ENCODE assay signal across 1 cellular context in the genomic region with DNA sequence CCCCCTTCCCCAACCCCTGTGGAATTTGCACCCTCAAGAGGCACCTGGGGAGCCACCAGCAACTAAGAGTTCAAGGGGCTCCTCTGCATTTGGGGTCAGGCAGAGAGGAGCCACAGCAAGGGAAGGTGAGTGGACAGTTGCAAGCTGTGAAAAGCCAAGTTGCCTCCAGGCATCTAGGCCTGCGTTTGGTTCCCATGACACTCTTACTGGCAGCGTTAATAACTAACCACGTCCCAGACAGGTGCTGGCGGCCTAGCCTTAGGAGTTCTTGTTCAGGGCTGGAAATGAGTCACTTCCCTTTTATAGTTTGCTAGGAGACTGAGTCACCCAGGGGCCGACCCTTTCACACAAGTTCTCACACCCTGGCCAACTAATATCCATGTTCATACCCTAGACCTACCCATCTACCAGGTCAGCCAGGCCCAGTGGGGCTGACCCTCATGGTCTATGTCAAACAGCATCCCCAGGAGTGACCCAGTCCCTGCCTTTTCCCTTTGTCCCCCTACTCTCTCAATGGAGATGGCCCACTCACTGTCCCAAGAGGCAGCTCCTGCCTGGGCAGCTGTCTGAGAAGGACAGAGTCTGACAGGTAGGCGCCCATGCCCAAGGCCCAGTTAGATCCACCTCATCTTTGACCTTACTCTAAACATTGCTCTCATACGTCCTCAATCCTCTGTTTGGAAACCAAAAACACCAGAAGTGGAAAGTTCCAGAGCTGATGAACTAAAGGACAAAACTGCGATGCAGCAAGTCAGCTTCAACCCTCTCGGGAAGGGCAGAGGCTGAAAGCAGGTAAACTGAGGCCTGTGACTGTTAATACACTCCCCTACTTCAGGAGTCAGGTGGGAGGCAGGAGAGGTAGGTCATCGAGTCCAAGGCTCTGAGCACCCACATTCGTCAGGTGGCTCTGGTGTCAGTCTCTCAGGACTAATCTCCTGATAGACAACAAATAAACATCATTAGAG.
TF ChIP-seq lines count a peak whose summit lies in the region.

No MANE protein-coding gene starts in this region.

TF ChIP-seq in HepG2, 621 proteins besides CTCF, POLR2A, EP300 and RAD21 (continued from another document and continues in another):
- TF ChIP-seq, protein P1, sequence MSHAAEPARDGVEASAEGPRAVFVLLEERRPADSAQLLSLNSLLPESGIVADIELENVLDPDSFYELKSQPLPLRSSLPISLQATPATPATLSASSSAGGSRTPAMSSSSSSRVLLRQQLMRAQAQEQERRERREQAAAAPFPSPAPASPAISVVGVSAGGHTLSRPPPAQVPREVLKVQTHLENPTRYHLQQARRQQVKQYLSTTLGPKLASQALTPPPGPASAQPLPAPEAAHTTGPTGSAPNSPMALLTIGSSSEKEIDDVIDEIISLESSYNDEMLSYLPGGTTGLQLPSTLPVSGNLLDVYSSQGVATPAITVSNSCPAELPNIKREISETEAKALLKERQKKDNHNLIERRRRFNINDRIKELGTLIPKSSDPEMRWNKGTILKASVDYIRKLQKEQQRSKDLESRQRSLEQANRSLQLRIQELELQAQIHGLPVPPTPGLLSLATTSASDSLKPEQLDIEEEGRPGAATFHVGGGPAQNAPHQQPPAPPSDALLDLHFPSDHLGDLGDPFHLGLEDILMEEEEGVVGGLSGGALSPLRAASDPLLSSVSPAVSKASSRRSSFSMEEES (CRISPR knock-in tag; IDR thresholded peaks at IDR 0.05), result peak; percentile 93
- TF ChIP-seq, protein P2, sequence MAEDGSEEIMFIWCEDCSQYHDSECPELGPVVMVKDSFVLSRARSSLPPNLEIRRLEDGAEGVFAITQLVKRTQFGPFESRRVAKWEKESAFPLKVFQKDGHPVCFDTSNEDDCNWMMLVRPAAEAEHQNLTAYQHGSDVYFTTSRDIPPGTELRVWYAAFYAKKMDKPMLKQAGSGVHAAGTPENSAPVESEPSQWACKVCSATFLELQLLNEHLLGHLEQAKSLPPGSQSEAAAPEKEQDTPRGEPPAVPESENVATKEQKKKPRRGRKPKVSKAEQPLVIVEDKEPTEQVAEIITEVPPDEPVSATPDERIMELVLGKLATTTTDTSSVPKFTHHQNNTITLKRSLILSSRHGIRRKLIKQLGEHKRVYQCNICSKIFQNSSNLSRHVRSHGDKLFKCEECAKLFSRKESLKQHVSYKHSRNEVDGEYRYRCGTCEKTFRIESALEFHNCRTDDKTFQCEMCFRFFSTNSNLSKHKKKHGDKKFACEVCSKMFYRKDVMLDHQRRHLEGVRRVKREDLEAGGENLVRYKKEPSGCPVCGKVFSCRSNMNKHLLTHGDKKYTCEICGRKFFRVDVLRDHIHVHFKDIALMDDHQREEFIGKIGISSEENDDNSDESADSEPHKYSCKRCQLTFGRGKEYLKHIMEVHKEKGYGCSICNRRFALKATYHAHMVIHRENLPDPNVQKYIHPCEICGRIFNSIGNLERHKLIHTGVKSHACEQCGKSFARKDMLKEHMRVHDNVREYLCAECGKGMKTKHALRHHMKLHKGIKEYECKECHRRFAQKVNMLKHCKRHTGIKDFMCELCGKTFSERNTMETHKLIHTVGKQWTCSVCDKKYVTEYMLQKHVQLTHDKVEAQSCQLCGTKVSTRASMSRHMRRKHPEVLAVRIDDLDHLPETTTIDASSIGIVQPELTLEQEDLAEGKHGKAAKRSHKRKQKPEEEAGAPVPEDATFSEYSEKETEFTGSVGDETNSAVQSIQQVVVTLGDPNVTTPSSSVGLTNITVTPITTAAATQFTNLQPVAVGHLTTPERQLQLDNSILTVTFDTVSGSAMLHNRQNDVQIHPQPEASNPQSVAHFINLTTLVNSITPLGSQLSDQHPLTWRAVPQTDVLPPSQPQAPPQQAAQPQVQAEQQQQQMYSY (CRISPR knock-in tag; IDR thresholded peaks at IDR 0.05), result no peak
- peak; percentile 81 for TF ChIP-seq RXRA (CRISPR knock-in tag; IDR thresholded peaks at IDR 0.05)
- TF ChIP-seq, protein P3, sequence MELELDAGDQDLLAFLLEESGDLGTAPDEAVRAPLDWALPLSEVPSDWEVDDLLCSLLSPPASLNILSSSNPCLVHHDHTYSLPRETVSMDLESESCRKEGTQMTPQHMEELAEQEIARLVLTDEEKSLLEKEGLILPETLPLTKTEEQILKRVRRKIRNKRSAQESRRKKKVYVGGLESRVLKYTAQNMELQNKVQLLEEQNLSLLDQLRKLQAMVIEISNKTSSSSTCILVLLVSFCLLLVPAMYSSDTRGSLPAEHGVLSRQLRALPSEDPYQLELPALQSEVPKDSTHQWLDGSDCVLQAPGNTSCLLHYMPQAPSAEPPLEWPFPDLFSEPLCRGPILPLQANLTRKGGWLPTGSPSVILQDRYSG (CRISPR knock-in tag; IDR thresholded peaks at IDR 0.05), result no peak; the same call in 1 of the 2 replicates
- no peak for TF ChIP-seq NR2C2 (CRISPR knock-in tag; IDR thresholded peaks at IDR 0.05; ENCODE audit: borderline replicate concordance)
- no peak for TF ChIP-seq FOXA1 (IDR thresholded peaks at IDR 0.05)
- TF ChIP-seq FOXA1 (CRISPR knock-in tag; IDR thresholded peaks at IDR 0.05), result no peak; the same call in 1 of the 2 replicates
- peak; percentile 73; the same call in 1 of the 2 replicates for TF ChIP-seq HOXA3 (CRISPR knock-in tag; IDR thresholded peaks at IDR 0.05)
- no peak for TF ChIP-seq NBN (conservative IDR thresholded peaks at IDR 0.05)
- TF ChIP-seq SIN3A (IDR thresholded peaks at IDR 0.05; ENCODE audit: borderline replicate concordance, low read depth, low read length), result peak; percentile 86; the same call in 1 of the 2 replicates
- TF ChIP-seq YEATS2 (CRISPR knock-in tag; IDR thresholded peaks at IDR 0.05; ENCODE audit: borderline replicate concordance), result no peak
- TF ChIP-seq TCF7 (IDR thresholded peaks at IDR 0.05; ENCODE audit: low read depth), result peak; percentile 77
- TF ChIP-seq SRSF9 (IDR thresholded peaks at IDR 0.05; ENCODE audit: borderline replicate concordance, insufficient read depth, low read depth, low read length, poor library complexity, severe bottlenecking), result no peak
- no peak for TF ChIP-seq ZNF101 (CRISPR knock-in tag; IDR thresholded peaks at IDR 0.05; ENCODE audit: borderline replicate concordance, low read depth)
- TF ChIP-seq, protein P4, sequence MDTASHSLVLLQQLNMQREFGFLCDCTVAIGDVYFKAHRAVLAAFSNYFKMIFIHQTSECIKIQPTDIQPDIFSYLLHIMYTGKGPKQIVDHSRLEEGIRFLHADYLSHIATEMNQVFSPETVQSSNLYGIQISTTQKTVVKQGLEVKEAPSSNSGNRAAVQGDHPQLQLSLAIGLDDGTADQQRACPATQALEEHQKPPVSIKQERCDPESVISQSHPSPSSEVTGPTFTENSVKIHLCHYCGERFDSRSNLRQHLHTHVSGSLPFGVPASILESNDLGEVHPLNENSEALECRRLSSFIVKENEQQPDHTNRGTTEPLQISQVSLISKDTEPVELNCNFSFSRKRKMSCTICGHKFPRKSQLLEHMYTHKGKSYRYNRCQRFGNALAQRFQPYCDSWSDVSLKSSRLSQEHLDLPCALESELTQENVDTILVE (CRISPR knock-in tag; IDR thresholded peaks at IDR 0.05), result no peak; the same call in 1 of the 2 replicates
- TF ChIP-seq TAF15 (IDR thresholded peaks at IDR 0.05; ENCODE audit: low read depth, low read length, poor library complexity, severe bottlenecking), result no peak
- no peak for TF ChIP-seq FLYWCH1 (CRISPR knock-in tag; IDR thresholded peaks at IDR 0.05)
- no peak for TF ChIP-seq SATB2 (CRISPR knock-in tag; IDR thresholded peaks at IDR 0.05)
- TF ChIP-seq ZNF782 (CRISPR knock-in tag; IDR thresholded peaks at IDR 0.05; ENCODE audit: borderline replicate concordance), result peak; percentile 65; the same call in 1 of the 2 replicates
- TF ChIP-seq FOXJ3 (CRISPR knock-in tag; IDR thresholded peaks at IDR 0.05; ENCODE audit: borderline replicate concordance), result peak; percentile 37; the same call in 1 of the 2 replicates
- TF ChIP-seq BRD4 (CRISPR knock-in tag; IDR thresholded peaks at IDR 0.05), result peak; percentile 91
- no peak for TF ChIP-seq SCMH1 (CRISPR knock-in tag; IDR thresholded peaks at IDR 0.05; ENCODE audit: borderline replicate concordance)
- TF ChIP-seq ZMYM2 (CRISPR knock-in tag; IDR thresholded peaks at IDR 0.05), result no peak; the same call in 1 of the 2 replicates
- TF ChIP-seq, protein P5, sequence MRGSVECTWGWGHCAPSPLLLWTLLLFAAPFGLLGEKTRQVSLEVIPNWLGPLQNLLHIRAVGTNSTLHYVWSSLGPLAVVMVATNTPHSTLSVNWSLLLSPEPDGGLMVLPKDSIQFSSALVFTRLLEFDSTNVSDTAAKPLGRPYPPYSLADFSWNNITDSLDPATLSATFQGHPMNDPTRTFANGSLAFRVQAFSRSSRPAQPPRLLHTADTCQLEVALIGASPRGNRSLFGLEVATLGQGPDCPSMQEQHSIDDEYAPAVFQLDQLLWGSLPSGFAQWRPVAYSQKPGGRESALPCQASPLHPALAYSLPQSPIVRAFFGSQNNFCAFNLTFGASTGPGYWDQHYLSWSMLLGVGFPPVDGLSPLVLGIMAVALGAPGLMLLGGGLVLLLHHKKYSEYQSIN (CRISPR knock-in tag; IDR thresholded peaks at IDR 0.05; ENCODE audit: borderline replicate concordance), result no peak
- no peak for TF ChIP-seq ZNF20 (CRISPR knock-in tag; IDR thresholded peaks at IDR 0.05)
- TF ChIP-seq, protein P6, sequence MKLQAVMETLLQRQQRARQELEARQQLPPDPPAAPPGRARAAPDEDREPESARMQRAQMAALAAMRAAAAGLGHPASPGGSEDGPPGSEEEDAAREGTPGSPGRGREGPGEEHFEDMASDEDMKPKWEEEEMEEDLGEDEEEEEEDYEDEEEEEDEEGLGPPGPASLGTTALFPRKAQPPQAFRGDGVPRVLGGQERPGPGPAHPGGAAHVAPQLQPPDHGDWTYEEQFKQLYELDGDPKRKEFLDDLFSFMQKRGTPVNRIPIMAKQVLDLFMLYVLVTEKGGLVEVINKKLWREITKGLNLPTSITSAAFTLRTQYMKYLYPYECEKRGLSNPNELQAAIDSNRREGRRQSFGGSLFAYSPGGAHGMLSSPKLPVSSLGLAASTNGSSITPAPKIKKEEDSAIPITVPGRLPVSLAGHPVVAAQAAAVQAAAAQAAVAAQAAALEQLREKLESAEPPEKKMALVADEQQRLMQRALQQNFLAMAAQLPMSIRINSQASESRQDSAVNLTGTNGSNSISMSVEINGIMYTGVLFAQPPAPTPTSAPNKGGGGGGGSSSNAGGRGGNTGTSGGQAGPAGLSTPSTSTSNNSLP (IDR thresholded peaks at IDR 0.05; ENCODE audit: low read depth, low read length), result no peak; the same call in 1 of the 2 replicates
- 0 out of 2 replicates have a peak, but pooled peaks have one; percentile 76 for TF ChIP-seq U2AF2 (IDR thresholded peaks at IDR 0.05; ENCODE audit: low read depth, low read length)
- peak; percentile 67; the same call in 1 of the 2 replicates for TF ChIP-seq GATA4 (IDR thresholded peaks at IDR 0.05; ENCODE audit: borderline replicate concordance, low read depth)
- TF ChIP-seq ONECUT2 (CRISPR knock-in tag; IDR thresholded peaks at IDR 0.05), result no peak
- no peak for TF ChIP-seq GTF2F1 (IDR thresholded peaks at IDR 0.05; ENCODE audit: low read length)
- TF ChIP-seq ZNF670 (CRISPR knock-in tag; IDR thresholded peaks at IDR 0.05; ENCODE audit: borderline replicate concordance), result peak; percentile 75; the same call in 1 of the 2 replicates
- TF ChIP-seq, protein P7, sequence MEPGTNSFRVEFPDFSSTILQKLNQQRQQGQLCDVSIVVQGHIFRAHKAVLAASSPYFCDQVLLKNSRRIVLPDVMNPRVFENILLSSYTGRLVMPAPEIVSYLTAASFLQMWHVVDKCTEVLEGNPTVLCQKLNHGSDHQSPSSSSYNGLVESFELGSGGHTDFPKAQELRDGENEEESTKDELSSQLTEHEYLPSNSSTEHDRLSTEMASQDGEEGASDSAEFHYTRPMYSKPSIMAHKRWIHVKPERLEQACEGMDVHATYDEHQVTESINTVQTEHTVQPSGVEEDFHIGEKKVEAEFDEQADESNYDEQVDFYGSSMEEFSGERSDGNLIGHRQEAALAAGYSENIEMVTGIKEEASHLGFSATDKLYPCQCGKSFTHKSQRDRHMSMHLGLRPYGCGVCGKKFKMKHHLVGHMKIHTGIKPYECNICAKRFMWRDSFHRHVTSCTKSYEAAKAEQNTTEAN (CRISPR knock-in tag; conservative IDR thresholded peaks at IDR 0.05), result peak; percentile 94
- no peak for TF ChIP-seq ETV6 (CRISPR knock-in tag; conservative IDR thresholded peaks at IDR 0.05)
- peak; percentile 55; the same call in 1 of the 2 replicates for TF ChIP-seq ZNF776 (CRISPR knock-in tag; IDR thresholded peaks at IDR 0.05)
- TF ChIP-seq ZFP82 (CRISPR knock-in tag; IDR thresholded peaks at IDR 0.05; ENCODE audit: borderline replicate concordance), result no peak
- TF ChIP-seq ZNF570 (CRISPR knock-in tag; IDR thresholded peaks at IDR 0.05; ENCODE audit: borderline replicate concordance), result no peak
- peak; percentile 64; the same call in 1 of the 2 replicates for TF ChIP-seq ZNF44 (CRISPR knock-in tag; IDR thresholded peaks at IDR 0.05)
- TF ChIP-seq FOXK2 (IDR thresholded peaks at IDR 0.05), result no peak
- 0 out of 2 replicates have a peak, but pooled peaks have one; percentile 43 for TF ChIP-seq MEIS1 (CRISPR knock-in tag; IDR thresholded peaks at IDR 0.05; ENCODE audit: borderline replicate concordance)
- no peak for TF ChIP-seq ZBTB21 (CRISPR knock-in tag; IDR thresholded peaks at IDR 0.05)
- no peak for TF ChIP-seq MBD4 (IDR thresholded peaks at IDR 0.05; ENCODE audit: borderline replicate concordance, low read length)
- TF ChIP-seq, protein P8, sequence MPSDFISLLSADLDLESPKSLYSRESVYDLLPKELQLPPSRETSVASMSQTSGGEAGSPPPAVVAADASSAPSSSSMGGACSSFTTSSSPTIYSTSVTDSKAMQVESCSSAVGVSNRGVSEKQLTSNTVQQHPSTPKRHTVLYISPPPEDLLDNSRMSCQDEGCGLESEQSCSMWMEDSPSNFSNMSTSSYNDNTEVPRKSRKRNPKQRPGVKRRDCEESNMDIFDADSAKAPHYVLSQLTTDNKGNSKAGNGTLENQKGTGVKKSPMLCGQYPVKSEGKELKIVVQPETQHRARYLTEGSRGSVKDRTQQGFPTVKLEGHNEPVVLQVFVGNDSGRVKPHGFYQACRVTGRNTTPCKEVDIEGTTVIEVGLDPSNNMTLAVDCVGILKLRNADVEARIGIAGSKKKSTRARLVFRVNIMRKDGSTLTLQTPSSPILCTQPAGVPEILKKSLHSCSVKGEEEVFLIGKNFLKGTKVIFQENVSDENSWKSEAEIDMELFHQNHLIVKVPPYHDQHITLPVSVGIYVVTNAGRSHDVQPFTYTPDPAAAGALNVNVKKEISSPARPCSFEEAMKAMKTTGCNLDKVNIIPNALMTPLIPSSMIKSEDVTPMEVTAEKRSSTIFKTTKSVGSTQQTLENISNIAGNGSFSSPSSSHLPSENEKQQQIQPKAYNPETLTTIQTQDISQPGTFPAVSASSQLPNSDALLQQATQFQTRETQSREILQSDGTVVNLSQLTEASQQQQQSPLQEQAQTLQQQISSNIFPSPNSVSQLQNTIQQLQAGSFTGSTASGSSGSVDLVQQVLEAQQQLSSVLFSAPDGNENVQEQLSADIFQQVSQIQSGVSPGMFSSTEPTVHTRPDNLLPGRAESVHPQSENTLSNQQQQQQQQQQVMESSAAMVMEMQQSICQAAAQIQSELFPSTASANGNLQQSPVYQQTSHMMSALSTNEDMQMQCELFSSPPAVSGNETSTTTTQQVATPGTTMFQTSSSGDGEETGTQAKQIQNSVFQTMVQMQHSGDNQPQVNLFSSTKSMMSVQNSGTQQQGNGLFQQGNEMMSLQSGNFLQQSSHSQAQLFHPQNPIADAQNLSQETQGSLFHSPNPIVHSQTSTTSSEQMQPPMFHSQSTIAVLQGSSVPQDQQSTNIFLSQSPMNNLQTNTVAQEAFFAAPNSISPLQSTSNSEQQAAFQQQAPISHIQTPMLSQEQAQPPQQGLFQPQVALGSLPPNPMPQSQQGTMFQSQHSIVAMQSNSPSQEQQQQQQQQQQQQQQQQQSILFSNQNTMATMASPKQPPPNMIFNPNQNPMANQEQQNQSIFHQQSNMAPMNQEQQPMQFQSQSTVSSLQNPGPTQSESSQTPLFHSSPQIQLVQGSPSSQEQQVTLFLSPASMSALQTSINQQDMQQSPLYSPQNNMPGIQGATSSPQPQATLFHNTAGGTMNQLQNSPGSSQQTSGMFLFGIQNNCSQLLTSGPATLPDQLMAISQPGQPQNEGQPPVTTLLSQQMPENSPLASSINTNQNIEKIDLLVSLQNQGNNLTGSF (CRISPR knock-in tag; IDR thresholded peaks at IDR 0.05), result no peak; the same call in 1 of the 2 replicates
- no peak for TF ChIP-seq NFE2 (CRISPR knock-in tag; IDR thresholded peaks at IDR 0.05)
